In the genomic region with DNA sequence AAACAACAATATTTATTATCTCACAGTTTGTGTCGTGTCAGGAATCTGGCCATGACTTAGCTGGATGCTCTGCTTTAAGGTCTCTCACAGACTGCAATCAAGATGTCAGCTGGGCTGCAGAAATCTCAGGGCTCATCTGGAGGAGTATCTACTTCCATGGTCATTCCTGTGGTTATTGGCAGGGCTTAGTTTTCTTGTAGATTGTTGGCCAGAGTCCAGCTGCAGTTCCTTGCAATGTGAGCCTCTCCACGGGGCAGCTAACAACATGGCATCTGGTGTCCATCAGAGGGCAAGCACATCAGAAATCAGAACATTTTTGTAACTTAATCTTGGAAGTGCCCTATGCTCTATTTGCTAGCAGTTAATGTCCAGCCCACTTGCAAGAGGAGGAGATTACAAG, we compare ENCODE assay signal across 15 cellular contexts. TPM values are rescaled to one million over a fixed set of nuclear protein-coding genes. Genes with fewer than 3 reads are reported as not detected.
DNase-seq lines count a peak whose midpoint lies in the region; ATAC-seq and TF ChIP-seq lines count a peak whose summit lies in the region.
"Had no signal": no experiment of that assay in that cellular context is flagged by ENCODE, and none has a peak within 500 bp of the region (broad histone marks: within the 10 kb centered on the region; RNA-seq: fewer than 3 reads in every experiment).

No MANE protein-coding gene starts in this region.

- DNase-seq in DMS79 treated with DMSO at 0.1 percent for 48 hours (lab: John Stamatoyannopoulos, UW) (peak; percentile 5), DMS79 (lab: John Stamatoyannopoulos, UW) (no peak), SJCRH30 (peak; percentile 59 to 70), fibroblast of mammary gland (ENCODE audit: low read depth) (peak; percentile 82), stromal cell of bone marrow (ENCODE audit: low read depth) (peak; percentile 25), uterus (no peak)
- no peak for DNase-seq in activated CD8-positive, alpha-beta memory T cell treated with anti-CD3 and anti-CD28 coated beads, Interleukin-2, amount 10 ng/mL, durations not matched to agents 7 days and 5 days
- DNase-seq: activated CD4-positive, alpha-beta memory T cell treated with anti-CD3 and anti-CD28 coated beads, Interleukin-2, amount 10 ng/mL, durations not matched to agents 7 days and 5 days; endodermal cell; KBM-7; naive thymus-derived CD8-positive, alpha-beta T cell; NCI-H526 treated with DMSO at 0.1 percent for 48 hours had no signal

- no peaks in the 10 kb centered on the region for H3K27me3 ChIP-seq in SJCRH30
- no peaks in the 10 kb centered on the region for H3K27me3 ChIP-seq in uterus

- CTCF ChIA-PET in activated CD8-positive, alpha-beta memory T cell treated with anti-CD3 and anti-CD28 coated beads, Interleukin-2, amount 10 ng/mL, durations not matched to agents 7 days and 5 days (lab: Charles Lee), result interaction anchor here (1.0 kb wide), 1 partner anchor 19 kb away, joined by 3 read pairs; no protein-coding TSS in a partner anchor

- no peak overlapping the region for H3K4me3 Mint-ChIP-seq in activated CD8-positive, alpha-beta memory T cell treated with anti-CD3 and anti-CD28 coated beads, Interleukin-2, amount 10 ng/mL, durations not matched to agents 7 days and 5 days
- H3K4me3 Mint-ChIP-seq: activated CD4-positive, alpha-beta memory T cell treated with anti-CD3 and anti-CD28 coated beads, Interleukin-2, amount 10 ng/mL, durations not matched to agents 7 days and 5 days; activated naive CD8-positive, alpha-beta T cell; endodermal cell; naive thymus-derived CD8-positive, alpha-beta T cell had no signal

- no peaks in the 10 kb centered on the region for H3K36me3 ChIP-seq in SJCRH30
- H3K36me3 ChIP-seq in uterus, result no peaks in the 10 kb centered on the region

- intact Hi-C loops in uterus (cut with DNase I; ENCODE audit: low total_unique reads), result no loop called here

- H3K27me3 Mint-ChIP-seq in activated CD8-positive, alpha-beta memory T cell treated with anti-CD3 and anti-CD28 coated beads, Interleukin-2, amount 10 ng/mL, durations not matched to agents 7 days and 5 days, result peaks cover 32% of the 10 kb centered on the region

- H3K27ac ChIP-seq in SJCRH30, result no peak overlapping the region
- no peak overlapping the region for H3K27ac ChIP-seq in uterus
- H3K27ac ChIP-seq: 22Rv1 had no signal

- H3K4me3 ChIP-seq in SJCRH30, result no peak overlapping the region
- H3K4me3 ChIP-seq in fibroblast of mammary gland (ENCODE audit: control insufficient read depth, low read depth, low read length), result no peak overlapping the region
- H3K4me3 ChIP-seq in uterus, result no peak overlapping the region

- no peak for ATAC-seq in GM21447 (IDR thresholded peaks at IDR 0.05; ENCODE audit: unreplicated experiment)
- no peak for ATAC-seq in activated CD8-positive, alpha-beta memory T cell treated with anti-CD3 and anti-CD28 coated beads, Interleukin-2, amount 10 ng/mL, durations not matched to agents 7 days and 5 days
- ATAC-seq: naive thymus-derived CD8-positive, alpha-beta T cell had no signal

- H3K36me3 Mint-ChIP-seq in activated CD8-positive, alpha-beta memory T cell treated with anti-CD3 and anti-CD28 coated beads, Interleukin-2, amount 10 ng/mL, durations not matched to agents 7 days and 5 days, result no peaks in the 10 kb centered on the region

- no peaks in the 10 kb centered on the region for H3K4me1 Mint-ChIP-seq in activated CD8-positive, alpha-beta memory T cell treated with anti-CD3 and anti-CD28 coated beads, Interleukin-2, amount 10 ng/mL, durations not matched to agents 7 days and 5 days
- H3K4me1 Mint-ChIP-seq: activated CD4-positive, alpha-beta memory T cell treated with anti-CD3 and anti-CD28 coated beads, Interleukin-2, amount 10 ng/mL, durations not matched to agents 7 days and 5 days; naive thymus-derived CD8-positive, alpha-beta T cell had no signal

- TF ChIP-seq CTCF in fibroblast of mammary gland (conservative IDR thresholded peaks at IDR 0.05; ENCODE audit: control insufficient read depth, insufficient read depth, low read depth, low read length) (no peak), uterus (IDR thresholded peaks at IDR 0.05) (no peak)

- no peaks in the 10 kb centered on the region for H3K9me3 ChIP-seq in SJCRH30 (replicated peaks)
- no peaks in the 10 kb centered on the region for H3K9me3 ChIP-seq in uterus

- no peak overlapping the region for H3K27ac Mint-ChIP-seq in activated CD8-positive, alpha-beta memory T cell treated with anti-CD3 and anti-CD28 coated beads, Interleukin-2, amount 10 ng/mL, durations not matched to agents 7 days and 5 days
- H3K27ac Mint-ChIP-seq: activated CD4-positive, alpha-beta memory T cell treated with anti-CD3 and anti-CD28 coated beads, Interleukin-2, amount 10 ng/mL, durations not matched to agents 7 days and 5 days; activated naive CD8-positive, alpha-beta T cell; endodermal cell; naive thymus-derived CD8-positive, alpha-beta T cell had no signal

- H3K4me1 ChIP-seq in SJCRH30 (peaks cover 3% of the 10 kb centered on the region; the same call in 1 of the 2 replicates), uterus (no peaks in the 10 kb centered on the region)

- no peaks in the 10 kb centered on the region for H3K9me3 Mint-ChIP-seq in activated CD8-positive, alpha-beta memory T cell treated with anti-CD3 and anti-CD28 coated beads, Interleukin-2, amount 10 ng/mL, durations not matched to agents 7 days and 5 days (ENCODE audit: low read depth)
- H3K9me3 Mint-ChIP-seq: activated CD4-positive, alpha-beta memory T cell treated with anti-CD3 and anti-CD28 coated beads, Interleukin-2, amount 10 ng/mL, durations not matched to agents 7 days and 5 days had no signal

- no peak for TF ChIP-seq POLR2A in uterus (IDR thresholded peaks at IDR 0.05)

RNA-seq across cellular contexts. Expression of a gene that starts 45.7 kb away (rescaled TPM):
- 18.6 and 23.1 TPM in 2 replicates for total RNA-seq in SJCRH30 (2014; rRNA removed; shearing (Covaris generic))
- total RNA-seq in uterus, result 10 to 100 TPM; 18.2 to 76.8 (median 48.4) TPM
- total RNA-seq in activated CD8-positive, alpha-beta memory T cell treated with anti-CD3 and anti-CD28 coated beads, Interleukin-2, amount 10 ng/mL, durations not matched to agents 7 days and 5 days, result 10 to 100 TPM; 25.0 to 26.1 TPM

Comparison
In these comparisons a context has a peak if more than half of its experiments do, and no peak if none do; other contexts are left out.
1. DNase-seq: peak in DMS79 treated with DMSO at 0.1 percent for 48 hours (single experiment), SJCRH30 (2 of 2), fibroblast of mammary gland (single experiment) and stromal cell of bone marrow (single experiment); none in DMS79 (single experiment), uterus (0 of 2) and activated CD8-positive, alpha-beta memory T cell treated with anti-CD3 and anti-CD28 coated beads, Interleukin-2, amount 10 ng/mL, durations not matched to agents 7 days and 5 days (single experiment).